ENCODE assay signal across 27 cellular contexts in genomic region chr4:162410854-162411253, GRCh38.
"Had no signal": no experiment of that assay in that cellular context is flagged by ENCODE, and none has a peak within 500 bp of the region (broad histone marks: within the 10 kb centered on the region; RNA-seq: fewer than 3 reads in every experiment).

No MANE protein-coding gene starts in this region.

- H3K9me3 ChIP-seq: stomach, suprapubic skin, testis, thoracic aorta, thyroid gland, tibial artery, tibial nerve, transverse colon, upper lobe of left lung, upper lobe of right lung, uterus, vagina had no signal

- H3K27ac ChIP-seq: stomach, suprapubic skin, testis, thoracic aorta, thyroid gland, tibial artery, tibial nerve, transverse colon, upper lobe of left lung, upper lobe of right lung, uterus, vagina had no signal

- ATAC-seq: stimulated activated effector memory CD8-positive, alpha-beta T cell treated with anti-CD3 and anti-CD28 coated beads, Interleukin-12 subunit alpha, Interleukin-12 subunit beta, amount 100 ng/mL, for 72 hours; stimulated activated memory B cell treated with anti-CD40 and anti-IgM and Interleukin-4, amounts not matched to agents 10 μg/mL and 1 μg/mL and 100 μg/mL, for 72 hours; stimulated activated naive B cell treated with anti-CD40 and anti-IgM and Interleukin-4, amounts not matched to agents 10 μg/mL and 1 μg/mL and 100 μg/mL, for 72 hours; stimulated activated naive CD8-positive, alpha-beta T cell treated with anti-CD3 and anti-CD28 coated beads, Interleukin-15, amount 100 ng/mL, for 72 hours; stimulated activated naive CD8-positive, alpha-beta T cell treated with anti-CD3 and anti-CD28 coated beads, Interleukin-15, Interleukin-2, amounts not matched to agents 100 U/mL and 50 U/mL, for 24 hours; upper lobe of right lung had no signal

- H3K27me3 ChIP-seq: stomach, suprapubic skin, testis, thyroid gland, tibial artery, tibial nerve, transverse colon, upper lobe of left lung, upper lobe of right lung, uterus, vagina had no signal

- H3K4me1 ChIP-seq: stomach, suprapubic skin, testis, thyroid gland, tibial artery, tibial nerve, upper lobe of left lung, upper lobe of right lung, uterus, vagina had no signal

- FAIRE-seq: urothelium cell line had no signal

- H3K36me3 ChIP-seq: stomach, suprapubic skin, thoracic aorta, thyroid gland, tibial artery, tibial nerve, transverse colon, upper lobe of left lung, upper lobe of right lung, uterus, vagina had no signal

- H3K4me3 ChIP-seq: stomach, suprapubic skin, testis, thoracic aorta, thyroid gland, tibial artery, tibial nerve, transverse colon, upper lobe of left lung, upper lobe of right lung, uterus, vagina had no signal

- DNase-seq: stimulated activated CD4-positive, alpha-beta T cell treated with anti-CD3 and anti-CD28 coated beads, Interleukin-2, amount 100 ng/mL, for 48 hours; stimulated activated CD4-positive, alpha-beta T cell treated with anti-CD3 and anti-CD28 coated beads, Interleukin-4, amount 100 ng/mL, for 1 hour; stimulated activated CD4-positive, alpha-beta T cell treated with anti-CD3 and anti-CD28 coated beads, Interleukin-4, amount 100 ng/mL, for 24 hours; stimulated activated CD4-positive, alpha-beta T cell treated with anti-CD3 and anti-CD28 coated beads, Interleukin-4, amount 100 ng/mL, for 4 hours; stimulated activated CD8-positive, alpha-beta memory T cell treated with anti-CD3 and anti-CD28 coated beads, Interleukin-4, amount 100 ng/mL, for 48 hours; stimulated activated naive B cell treated with anti-CD40 and anti-IgM and Interleukin-4, amounts not matched to agents 10 μg/mL and 1 μg/mL and 100 μg/mL, for 72 hours; stimulated activated naive CD4-positive, alpha-beta T cell; stimulated activated naive CD4-positive, alpha-beta T cell treated with Interleukin-2 at 50 U/mL for 16 hours; stimulated activated naive CD8-positive, alpha-beta T cell treated with anti-CD3 and anti-CD28 coated beads, Interleukin-15, amount 100 ng/mL, for 72 hours; stimulated activated naive CD8-positive, alpha-beta T cell treated with anti-CD3 and anti-CD28 coated beads, Interleukin-15, Interleukin-2, amounts not matched to agents 100 U/mL and 50 U/mL, for 24 hours; stomach; substantia nigra; testis; thyroid gland; tibial artery; transverse colon; trophoblast cell; upper lobe of left lung; upper lobe of right lung; uterus had no signal
